In the genomic region with DNA sequence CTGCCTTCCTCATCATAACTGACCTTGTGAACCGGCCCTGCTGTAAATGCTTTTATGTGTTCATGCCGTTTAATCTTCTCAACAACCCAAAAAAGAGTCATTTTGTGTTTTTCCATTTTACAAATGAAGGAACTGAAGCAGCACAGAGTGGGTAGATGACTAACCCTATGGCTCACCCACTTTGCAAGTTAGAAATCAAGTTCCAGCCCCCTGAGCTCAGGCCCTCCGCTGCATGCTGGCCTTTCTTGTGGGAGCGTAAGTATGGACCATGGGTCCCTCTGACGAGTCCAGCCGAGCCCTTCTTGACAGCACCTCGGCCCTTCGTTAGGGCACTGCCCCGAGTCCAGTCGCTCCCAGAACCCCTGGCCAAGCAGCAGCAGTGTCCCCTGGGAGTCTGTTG, we compare ENCODE assay signal across 2 cellular contexts.
TF ChIP-seq lines count a peak whose summit lies in the region.

No MANE protein-coding gene starts in this region.

TF ChIP-seq in A549, 52 proteins besides CTCF, POLR2A, EP300 and RAD21:
- TF ChIP-seq HES2 (IDR thresholded peaks at IDR 0.05), result no peak
- TF ChIP-seq JUN (IDR thresholded peaks at IDR 0.05), result no peak
- no peak for TF ChIP-seq CBX8 (IDR thresholded peaks at IDR 0.05)
- no peak for TF ChIP-seq RNF2 (IDR thresholded peaks at IDR 0.05; ENCODE audit: borderline replicate concordance, low read depth)
- no peak for TF ChIP-seq HOXA7 (CRISPR knock-in tag; IDR thresholded peaks at IDR 0.05)
- TF ChIP-seq TFCP2L1 (CRISPR knock-in tag; IDR thresholded peaks at IDR 0.05), result no peak
- TF ChIP-seq ESRRA (IDR thresholded peaks at IDR 0.05; ENCODE audit: borderline replicate concordance, low read length), result no peak
- no peak for TF ChIP-seq NR3C1 (IDR thresholded peaks at IDR 0.05)
- TF ChIP-seq HOXB13 (CRISPR knock-in tag; IDR thresholded peaks at IDR 0.05; ENCODE audit: low read depth), result no peak
- TF ChIP-seq HOXB5 (CRISPR knock-in tag; IDR thresholded peaks at IDR 0.05), result no peak
- TF ChIP-seq, protein P1, sequence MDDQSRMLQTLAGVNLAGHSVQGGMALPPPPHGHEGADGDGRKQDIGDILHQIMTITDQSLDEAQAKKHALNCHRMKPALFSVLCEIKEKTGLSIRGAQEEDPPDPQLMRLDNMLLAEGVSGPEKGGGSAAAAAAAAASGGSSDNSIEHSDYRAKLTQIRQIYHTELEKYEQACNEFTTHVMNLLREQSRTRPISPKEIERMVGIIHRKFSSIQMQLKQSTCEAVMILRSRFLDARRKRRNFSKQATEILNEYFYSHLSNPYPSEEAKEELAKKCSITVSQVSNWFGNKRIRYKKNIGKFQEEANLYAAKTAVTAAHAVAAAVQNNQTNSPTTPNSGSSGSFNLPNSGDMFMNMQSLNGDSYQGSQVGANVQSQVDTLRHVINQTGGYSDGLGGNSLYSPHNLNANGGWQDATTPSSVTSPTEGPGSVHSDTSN (IDR thresholded peaks at IDR 0.05), result no peak
- no peak for TF ChIP-seq HDAC2 (IDR thresholded peaks at IDR 0.05)
- no peak for TF ChIP-seq SREBF2 (IDR thresholded peaks at IDR 0.05)
- TF ChIP-seq, protein P2, sequence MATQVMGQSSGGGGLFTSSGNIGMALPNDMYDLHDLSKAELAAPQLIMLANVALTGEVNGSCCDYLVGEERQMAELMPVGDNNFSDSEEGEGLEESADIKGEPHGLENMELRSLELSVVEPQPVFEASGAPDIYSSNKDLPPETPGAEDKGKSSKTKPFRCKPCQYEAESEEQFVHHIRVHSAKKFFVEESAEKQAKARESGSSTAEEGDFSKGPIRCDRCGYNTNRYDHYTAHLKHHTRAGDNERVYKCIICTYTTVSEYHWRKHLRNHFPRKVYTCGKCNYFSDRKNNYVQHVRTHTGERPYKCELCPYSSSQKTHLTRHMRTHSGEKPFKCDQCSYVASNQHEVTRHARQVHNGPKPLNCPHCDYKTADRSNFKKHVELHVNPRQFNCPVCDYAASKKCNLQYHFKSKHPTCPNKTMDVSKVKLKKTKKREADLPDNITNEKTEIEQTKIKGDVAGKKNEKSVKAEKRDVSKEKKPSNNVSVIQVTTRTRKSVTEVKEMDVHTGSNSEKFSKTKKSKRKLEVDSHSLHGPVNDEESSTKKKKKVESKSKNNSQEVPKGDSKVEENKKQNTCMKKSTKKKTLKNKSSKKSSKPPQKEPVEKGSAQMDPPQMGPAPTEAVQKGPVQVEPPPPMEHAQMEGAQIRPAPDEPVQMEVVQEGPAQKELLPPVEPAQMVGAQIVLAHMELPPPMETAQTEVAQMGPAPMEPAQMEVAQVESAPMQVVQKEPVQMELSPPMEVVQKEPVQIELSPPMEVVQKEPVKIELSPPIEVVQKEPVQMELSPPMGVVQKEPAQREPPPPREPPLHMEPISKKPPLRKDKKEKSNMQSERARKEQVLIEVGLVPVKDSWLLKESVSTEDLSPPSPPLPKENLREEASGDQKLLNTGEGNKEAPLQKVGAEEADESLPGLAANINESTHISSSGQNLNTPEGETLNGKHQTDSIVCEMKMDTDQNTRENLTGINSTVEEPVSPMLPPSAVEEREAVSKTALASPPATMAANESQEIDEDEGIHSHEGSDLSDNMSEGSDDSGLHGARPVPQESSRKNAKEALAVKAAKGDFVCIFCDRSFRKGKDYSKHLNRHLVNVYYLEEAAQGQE (IDR thresholded peaks at IDR 0.05), result no peak
- TF ChIP-seq EHF (CRISPR knock-in tag; IDR thresholded peaks at IDR 0.05), result no peak
- no peak for TF ChIP-seq TP53 (CRISPR knock-in tag; IDR thresholded peaks at IDR 0.05)
- no peak for TF ChIP-seq MAFK (IDR thresholded peaks at IDR 0.05; ENCODE audit: partially characterized antibody)
TF ChIP-seq in A549: peak in this region for 0.

TF ChIP-seq in IMR-90, 13 proteins besides CTCF, POLR2A, EP300 and RAD21:
- no peak for TF ChIP-seq BHLHE40 (IDR thresholded peaks at IDR 0.05; ENCODE audit: low read depth, low read length)
- TF ChIP-seq NFE2L2 (IDR thresholded peaks at IDR 0.05; ENCODE audit: low read depth, low read length), result no peak
- TF ChIP-seq CHD1 (IDR thresholded peaks at IDR 0.05; ENCODE audit: low read depth, low read length), result no peak
- TF ChIP-seq SMC3 (IDR thresholded peaks at IDR 0.05; ENCODE audit: low read depth, low read length), result no peak
- no peak for TF ChIP-seq RCOR1 (IDR thresholded peaks at IDR 0.05; ENCODE audit: insufficient replicate concordance, low read length)
- no peak for TF ChIP-seq MXI1 (IDR thresholded peaks at IDR 0.05; ENCODE audit: borderline replicate concordance, low read depth, low read length)
- TF ChIP-seq, protein P3, sequence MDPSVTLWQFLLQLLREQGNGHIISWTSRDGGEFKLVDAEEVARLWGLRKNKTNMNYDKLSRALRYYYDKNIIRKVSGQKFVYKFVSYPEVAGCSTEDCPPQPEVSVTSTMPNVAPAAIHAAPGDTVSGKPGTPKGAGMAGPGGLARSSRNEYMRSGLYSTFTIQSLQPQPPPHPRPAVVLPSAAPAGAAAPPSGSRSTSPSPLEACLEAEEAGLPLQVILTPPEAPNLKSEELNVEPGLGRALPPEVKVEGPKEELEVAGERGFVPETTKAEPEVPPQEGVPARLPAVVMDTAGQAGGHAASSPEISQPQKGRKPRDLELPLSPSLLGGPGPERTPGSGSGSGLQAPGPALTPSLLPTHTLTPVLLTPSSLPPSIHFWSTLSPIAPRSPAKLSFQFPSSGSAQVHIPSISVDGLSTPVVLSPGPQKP (IDR thresholded peaks at IDR 0.05; ENCODE audit: borderline replicate concordance, low read depth, low read length), result no peak
- TF ChIP-seq CEBPB (IDR thresholded peaks at IDR 0.05; ENCODE audit: low read depth, low read length), result no peak
- TF ChIP-seq, protein P4, sequence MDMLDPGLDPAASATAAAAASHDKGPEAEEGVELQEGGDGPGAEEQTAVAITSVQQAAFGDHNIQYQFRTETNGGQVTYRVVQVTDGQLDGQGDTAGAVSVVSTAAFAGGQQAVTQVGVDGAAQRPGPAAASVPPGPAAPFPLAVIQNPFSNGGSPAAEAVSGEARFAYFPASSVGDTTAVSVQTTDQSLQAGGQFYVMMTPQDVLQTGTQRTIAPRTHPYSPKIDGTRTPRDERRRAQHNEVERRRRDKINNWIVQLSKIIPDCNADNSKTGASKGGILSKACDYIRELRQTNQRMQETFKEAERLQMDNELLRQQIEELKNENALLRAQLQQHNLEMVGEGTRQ (IDR thresholded peaks at IDR 0.05; ENCODE audit: low read depth, low read length), result no peak
- TF ChIP-seq RFX5 (IDR thresholded peaks at IDR 0.05; ENCODE audit: low read depth, low read length), result no peak
- TF ChIP-seq FOS (IDR thresholded peaks at IDR 0.05; ENCODE audit: low read depth, low read length), result no peak
- TF ChIP-seq MAZ (IDR thresholded peaks at IDR 0.05; ENCODE audit: borderline replicate concordance, low read depth, low read length), result no peak
- TF ChIP-seq MAFK (IDR thresholded peaks at IDR 0.05; ENCODE audit: low read depth, low read length), result no peak
